In genomic region chr15:77527164-77527778, GRCh38 we compare ENCODE assay signal across 10 cellular contexts.
A peak's percentile ranks its signal among the peaks of the same experiment; 100 is the strongest.
DNase-seq lines count a peak whose midpoint lies in the region; ATAC-seq lines count a peak whose summit lies in the region.
"Had no signal": no experiment of that assay in that cellular context is flagged by ENCODE, and none has a peak within 500 bp of the region (broad histone marks: within the 10 kb centered on the region; RNA-seq: fewer than 3 reads in every experiment).

No MANE protein-coding gene starts in this region.

- no peaks in the 10 kb centered on the region for H3K36me3 Mint-ChIP-seq in activated CD4-positive, alpha-beta T cell treated with anti-CD3 and anti-CD28 coated beads for 36 hours (ENCODE audit: low read depth)
- no peaks in the 10 kb centered on the region for H3K36me3 Mint-ChIP-seq in effector memory CD8-positive, alpha-beta T cell (ENCODE audit: insufficient read depth)

- CTCF ChIA-PET in activated CD4-positive, alpha-beta T cell treated with anti-CD3 and anti-CD28 coated beads for 36 hours (lab: Charles Lee), result interaction anchor here (1.1 kb wide), 1 partner anchor 9 kb away, joined by 6 read pairs; no protein-coding TSS in a partner anchor

- H3K9me3 Mint-ChIP-seq in activated CD4-positive, alpha-beta T cell treated with anti-CD3 and anti-CD28 coated beads for 36 hours (ENCODE audit: low read depth), result no peaks in the 10 kb centered on the region
- no peaks in the 10 kb centered on the region for H3K9me3 Mint-ChIP-seq in effector memory CD8-positive, alpha-beta T cell

- H3K4me1 Mint-ChIP-seq in activated CD4-positive, alpha-beta T cell treated with anti-CD3 and anti-CD28 coated beads for 36 hours, result no peaks in the 10 kb centered on the region
- no peaks in the 10 kb centered on the region for H3K4me1 Mint-ChIP-seq in effector memory CD8-positive, alpha-beta T cell (ENCODE audit: low read depth in 2 of 2)

- no peaks in the 10 kb centered on the region for H3K27me3 Mint-ChIP-seq in activated CD4-positive, alpha-beta T cell treated with anti-CD3 and anti-CD28 coated beads for 36 hours
- peaks cover 11 to 17% of the 10 kb centered on the region in 2 donors for H3K27me3 Mint-ChIP-seq in effector memory CD8-positive, alpha-beta T cell

- peak; percentile 45 for DNase-seq in GDM1 (lab: John Stamatoyannopoulos, UW)
- peak; percentile 61 to 90 for DNase-seq in NCI-H526 (lab: John Stamatoyannopoulos, UW)
- DNase-seq in fibroblast of peridontal ligament (ENCODE audit: extremely low read depth), result peak; percentile 76
- DNase-seq in posterior vena cava (ENCODE audit: low spot score), result peak; percentile 65
- DNase-seq in T-helper 9 cell, result no peak
- DNase-seq in activated CD4-positive, alpha-beta T cell treated with anti-CD3 and anti-CD28 coated beads for 36 hours, result no peak
- DNase-seq in effector memory CD8-positive, alpha-beta T cell, result no peak
- DNase-seq in left lobe of liver (ENCODE audit: low spot score), result no peak
- DNase-seq: NCI-H524 treated with DMSO at 0.1 percent for 48 hours, transverse colon had no signal

- no peak overlapping the region for H3K27ac Mint-ChIP-seq in activated CD4-positive, alpha-beta T cell treated with anti-CD3 and anti-CD28 coated beads for 36 hours
- H3K27ac Mint-ChIP-seq in effector memory CD8-positive, alpha-beta T cell, result no peak overlapping the region

- H3K4me3 Mint-ChIP-seq in activated CD4-positive, alpha-beta T cell treated with anti-CD3 and anti-CD28 coated beads for 36 hours, result no peak overlapping the region
- H3K4me3 Mint-ChIP-seq in effector memory CD8-positive, alpha-beta T cell, result no peak overlapping the region

- POLR2A ChIA-PET in activated CD4-positive, alpha-beta T cell treated with anti-CD3 and anti-CD28 coated beads for 36 hours (lab: Charles Lee), result no interaction called here

- intact Hi-C loops in posterior vena cava (cut with DNase I), result no loop called here
- intact Hi-C loops in activated CD4-positive, alpha-beta T cell treated with anti-CD3 and anti-CD28 coated beads for 36 hours (cut with DNase I, micrococcal nuclease), result no loop called here

- no peak for ATAC-seq in activated CD4-positive, alpha-beta T cell treated with anti-CD3 and anti-CD28 coated beads for 36 hours
- no peak for ATAC-seq in effector memory CD8-positive, alpha-beta T cell (replicated peaks)
- ATAC-seq in left lobe of liver, result no peak

Comparison
In these comparisons a context has a peak if more than half of its experiments do, and no peak if none do; other contexts are left out.
1. DNase-seq: peak in GDM1 (single experiment), NCI-H526 (2 of 2), fibroblast of peridontal ligament (single experiment) and posterior vena cava (single experiment); none in T-helper 9 cell (single experiment), activated CD4-positive, alpha-beta T cell treated with anti-CD3 and anti-CD28 coated beads for 36 hours (single experiment), effector memory CD8-positive, alpha-beta T cell (0 of 3) and left lobe of liver (single experiment).